In the genomic region with DNA sequence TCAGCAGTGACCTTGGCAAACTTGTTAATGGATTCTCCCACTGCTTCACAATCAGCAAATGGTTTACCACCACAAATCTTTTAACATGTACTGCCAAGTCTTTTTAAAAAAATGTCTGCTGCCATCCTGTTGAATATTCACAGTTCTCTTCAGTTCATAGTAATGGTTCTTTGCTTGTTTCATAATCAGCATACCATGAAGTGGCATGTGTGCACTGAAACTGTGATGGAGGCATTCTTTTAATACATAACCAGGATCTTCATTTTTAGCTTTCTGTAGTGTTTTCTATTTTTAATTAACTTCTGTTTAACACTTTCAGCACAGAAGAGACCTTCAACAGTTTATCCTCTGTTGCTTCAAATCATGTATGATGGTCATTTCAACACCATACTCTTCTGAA, we compare ENCODE assay signal across 18 cellular contexts.
A peak's percentile ranks its signal among the peaks of the same experiment; 100 is the strongest.
DNase-seq lines count a peak whose midpoint lies in the region; ATAC-seq and TF ChIP-seq lines count a peak whose summit lies in the region.
"Had no signal": no experiment of that assay in that cellular context is flagged by ENCODE, and none has a peak within 500 bp of the region (broad histone marks: within the 10 kb centered on the region; RNA-seq: fewer than 3 reads in every experiment).

No MANE protein-coding gene starts in this region.

- in situ Hi-C loops in G401 (cut with HindIII; ENCODE audit: low sequenced_read_pairs), result no loop called here

- peak; percentile 85 for ATAC-seq in GM19452 (IDR thresholded peaks at IDR 0.05; ENCODE audit: unreplicated experiment)
- ATAC-seq in HG02763 (IDR thresholded peaks at IDR 0.05; ENCODE audit: unreplicated experiment), result peak; percentile 72
- ATAC-seq in HG03460 (IDR thresholded peaks at IDR 0.05; ENCODE audit: unreplicated experiment), result peak; percentile 86
- no peak for ATAC-seq in omental fat pad (ENCODE audit: low FRiP score)
- ATAC-seq: activated naive CD8-positive, alpha-beta T cell treated with anti-CD3 and anti-CD28 coated beads, Interleukin-2, amount 50 U/mL, for 24 hours; gastroesophageal sphincter; HepG2; sciatic nerve had no signal

- TF ChIP-seq CTCF in foreskin fibroblast (IDR thresholded peaks at IDR 0.05; ENCODE audit: low read depth, low read length) (no peak), omental fat pad (IDR thresholded peaks at IDR 0.05) (no peak)

- no peak for DNase-seq in G401 (ENCODE audit: low spot score)
- no peak for DNase-seq in foreskin fibroblast
- no peak for DNase-seq in omental fat pad (ENCODE audit: low spot score)
- DNase-seq in posterior vena cava (ENCODE audit: low spot score), result no peak
- DNase-seq: activated CD4-positive, alpha-beta T cell treated with anti-CD3 and anti-CD28 coated beads for 48 hours; activated naive CD8-positive, alpha-beta T cell treated with anti-CD3 and anti-CD28 coated beads, Interleukin-2, amount 50 U/mL, for 24 hours; activated T-cell treated with anti-CD3 and anti-CD28 coated beads, Interleukin-2, amount 50 U/mL, for 24 hours; DMS79 treated with DMSO at 0.1 percent for 48 hours; NCI-H1092 treated with DMSO at 0.1 percent for 48 hours; SIG-M5; stimulated activated CD4-positive, alpha-beta T cell treated with anti-CD3 and anti-CD28 coated beads, Interleukin-2, amount 100 ng/mL, for 48 hours; transverse colon had no signal

- intact Hi-C loops in posterior vena cava (cut with DNase I), result no loop called here

- H3K4me3 ChIP-seq in foreskin fibroblast (ENCODE audit: low read depth in 1 of 2, low read length in 2 of 2), result no peak overlapping the region
- H3K4me3 ChIP-seq: gastroesophageal sphincter, transverse colon had no signal
